ENCODE assay signal across 20 cellular contexts in the genomic region with DNA sequence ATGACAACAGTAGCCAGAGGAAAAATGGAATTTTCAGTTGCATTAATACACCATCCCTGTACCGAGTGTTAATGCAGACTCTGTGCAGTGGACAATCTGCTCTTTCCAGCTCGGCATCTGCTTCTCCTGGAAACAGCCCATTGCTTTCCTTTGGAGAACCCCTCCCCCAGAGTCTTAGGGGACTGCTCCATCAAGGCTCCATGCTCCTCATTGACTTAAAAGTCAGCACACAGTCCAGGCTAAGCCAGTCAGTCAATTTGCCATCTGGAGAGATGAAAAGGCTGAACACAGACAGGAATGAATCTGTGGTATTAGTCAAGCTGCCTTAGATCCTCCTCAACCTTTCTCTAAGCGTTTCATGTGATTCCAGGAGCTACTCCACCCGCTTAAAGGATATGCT. TPM values are rescaled to one million over a fixed set of nuclear protein-coding genes. Genes with fewer than 3 reads are reported as not detected.
DNase-seq lines count a peak whose midpoint lies in the region; ATAC-seq and TF ChIP-seq lines count a peak whose summit lies in the region.
"Had no signal": no experiment of that assay in that cellular context is flagged by ENCODE, and none has a peak within 500 bp of the region (broad histone marks: within the 10 kb centered on the region; RNA-seq: fewer than 3 reads in every experiment).

No MANE protein-coding gene starts in this region.

- no peak overlapping the region for H2BK120ac ChIP-seq in neuronal stem cell (ENCODE audit: low read depth, low read length)

- no peak overlapping the region for H2AFZ ChIP-seq in neuronal stem cell (ENCODE audit: low read length)

- H3K18ac ChIP-seq in neuronal stem cell (ENCODE audit: low read length), result no peak overlapping the region

- no peak overlapping the region for H2BK15ac ChIP-seq in neuronal stem cell (ENCODE audit: low read length)

- no peaks in the 10 kb centered on the region for H3K27me3 ChIP-seq in neuronal stem cell (ENCODE audit: control insufficient read depth in 3 of 3, insufficient read depth in 3 of 3, low read depth in 1 of 3, low read length in 3 of 3)
- H3K27me3 ChIP-seq: colonic mucosa, SJCRH30, vagina had no signal

- no peak overlapping the region for H3K4me2 ChIP-seq in neuronal stem cell (ENCODE audit: insufficient read depth, low read length, poor library complexity, severe bottlenecking)
- H3K4me2 ChIP-seq: KMS-11 had no signal

- peak overlapping the region; percentile 70 for H3K27ac ChIP-seq in angular gyrus (ENCODE audit: low read depth, low read length)
- H3K27ac ChIP-seq in neuronal stem cell (replicated peaks; ENCODE audit: low read length), result peak overlapping the region; percentile 53
- H3K27ac ChIP-seq: colonic mucosa, KMS-11, SJCRH30, vagina had no signal

- no peak overlapping the region for H3K4ac ChIP-seq in neuronal stem cell (ENCODE audit: low read length)

- no peak overlapping the region for H4K91ac ChIP-seq in neuronal stem cell (ENCODE audit: low read depth, low read length, poor library complexity)

- H2AK5ac ChIP-seq in neuronal stem cell (ENCODE audit: low read depth, low read length), result no peak overlapping the region

- no peak overlapping the region for H3K9ac ChIP-seq in neuronal stem cell (ENCODE audit: low read depth, low read length, poor library complexity)
- H3K9ac ChIP-seq: KMS-11 had no signal

- peaks cover 0 to 1% of the 10 kb centered on the region in 2 donors for H3K9me3 ChIP-seq in neuronal stem cell (replicated peaks in 1 of 2; ENCODE audit: control insufficient read depth in 2 of 2, insufficient read depth in 1 of 2, low read depth in 1 of 2, low read length in 2 of 2)
- H3K9me3 ChIP-seq: colonic mucosa, HAP-1, SJCRH30, vagina had no signal

- H2BK12ac ChIP-seq in neuronal stem cell (ENCODE audit: low read length), result peak overlapping the region; percentile 24

- WGBS in neuronal stem cell (ENCODE audit: extremely low coverage in 2 of 2, insufficient read length in 2 of 2, insufficient replicate concordance in 1 of 2), 2 donors, result no CpG with 5 or more reads among the region's 4 CpGs

- H3K23ac ChIP-seq in neuronal stem cell (ENCODE audit: low read depth, low read length, poor library complexity), result no peak overlapping the region

- ATAC-seq in GM21528 (IDR thresholded peaks at IDR 0.05; ENCODE audit: low FRiP score, unreplicated experiment) (no peak), omental fat pad (ENCODE audit: low FRiP score) (no peak), GM18502 (IDR thresholded peaks at IDR 0.05; ENCODE audit: poor library complexity, unreplicated experiment) (no peak)

- H3K14ac ChIP-seq in neuronal stem cell (ENCODE audit: low read length), result no peak overlapping the region

- H2BK5ac ChIP-seq in neuronal stem cell (ENCODE audit: low read length), result no peak overlapping the region

- H3K4me3 ChIP-seq in neuronal stem cell (ENCODE audit: low read length in 2 of 2), result no peak overlapping the region
- H3K4me3 ChIP-seq: colonic mucosa, HAP-1, SJCRH30, vagina had no signal

- H3K36me3 ChIP-seq in neuronal stem cell (replicated peaks in 1 of 2; ENCODE audit: control insufficient read depth in 2 of 2, insufficient read depth in 2 of 2, low read length in 2 of 2), result no peaks in the 10 kb centered on the region
- H3K36me3 ChIP-seq: colonic mucosa, HAP-1, SJCRH30, vagina had no signal

- TF ChIP-seq CTCF in omental fat pad (IDR thresholded peaks at IDR 0.05), result no peak

- peak; percentile 75 for DNase-seq in D341Med (ENCODE audit: low spot score)
- DNase-seq in NCI-H187 treated with DMSO at 0.1 percent for 48 hours (lab: John Stamatoyannopoulos, UW), result peak; percentile 81
- no peak for DNase-seq in neuronal stem cell (ENCODE audit: low spot score)
- DNase-seq in omental fat pad (ENCODE audit: low spot score), result no peak
- no peak for DNase-seq in activated CD4-positive, alpha-beta T cell treated with anti-CD3 and anti-CD28 coated beads for 1 hour
- DNase-seq: activated CD8-positive, alpha-beta memory T cell treated with anti-CD3 and anti-CD28 coated beads, Interleukin-2, amount 50 U/mL, for 4 hours; activated gamma-delta T cell treated with Interleukin-2 at 50 U/mL for 16 hours; colonic mucosa; DMS153; foreskin fibroblast; mesendoderm; NCI-H1105 treated with DMSO at 0.1 percent for 48 hours; NCI-H510A; SJCRH30 had no signal

- H4K8ac ChIP-seq in neuronal stem cell (ENCODE audit: low read depth, low read length), result no peak overlapping the region

- H3K79me1 ChIP-seq in neuronal stem cell (ENCODE audit: low read depth, low read length), result no peaks in the 10 kb centered on the region

- H3K4me1 ChIP-seq in neuronal stem cell (ENCODE audit: control insufficient read depth in 2 of 2, insufficient read depth in 1 of 2, low read depth in 1 of 2, low read length in 2 of 2), result peaks cover 0 to 10% of the 10 kb centered on the region in 2 donors
- H3K4me1 ChIP-seq: SJCRH30, vagina had no signal

RNA-seq across cellular contexts. Expression of gene ATP8A1, which starts 20.3 kb away (rescaled TPM):
- 5.6 TPM for polyA plus RNA-seq in neuronal stem cell (2013, experiment 1 of 2)
- 5.9 TPM for polyA plus RNA-seq in neuronal stem cell (2013, experiment 2 of 2)
- 10 to 100 TPM; 10.5 to 37.0 (median 16.4) TPM for total RNA-seq in omental fat pad

Comparison
In these comparisons a context has a peak if more than half of its experiments do, and no peak if none do; other contexts are left out.
1. DNase-seq: peak in D341Med (single experiment) and NCI-H187 treated with DMSO at 0.1 percent for 48 hours (single experiment); none in neuronal stem cell (single experiment), omental fat pad (single experiment) and activated CD4-positive, alpha-beta T cell treated with anti-CD3 and anti-CD28 coated beads for 1 hour (single experiment).